In genomic region chr9:99560561-99560960, GRCh38 we compare ENCODE assay signal across 21 cellular contexts.
A peak's percentile ranks its signal among the peaks of the same experiment; 100 is the strongest.
DNase-seq lines count a peak whose midpoint lies in the region; ATAC-seq, FAIRE-seq and TF ChIP-seq lines count a peak whose summit lies in the region.
"Had no signal": no experiment of that assay in that cellular context is flagged by ENCODE, and none has a peak within 500 bp of the region (broad histone marks: within the 10 kb centered on the region; RNA-seq: fewer than 3 reads in every experiment).

No MANE protein-coding gene starts in this region.

- no peaks in the 10 kb centered on the region for H3K4me1 ChIP-seq in esophagus muscularis mucosa
- H3K4me1 ChIP-seq: BE2C, BLaER1, Caco-2 had no signal

- no peak for TF ChIP-seq POLR2A in esophagus muscularis mucosa (IDR thresholded peaks at IDR 0.05; ENCODE audit: low read depth)

- no peak for ATAC-seq in GM18520 (IDR thresholded peaks at IDR 0.05; ENCODE audit: unreplicated experiment)

- intact Hi-C loops in esophagus muscularis mucosa (cut with DNase I) = no loop called here

- no peak overlapping the region for H3K4me3 ChIP-seq in esophagus muscularis mucosa
- H3K4me3 ChIP-seq: BLaER1 had no signal

- no peaks in the 10 kb centered on the region for H3K36me3 ChIP-seq in esophagus muscularis mucosa
- H3K36me3 ChIP-seq: BE2C, BLaER1 had no signal

- FAIRE-seq in GM19239 (lab: Jason Lieb, UNC) = peak; percentile 8
- FAIRE-seq: A204.1, D721Med, G401.6, GM12891 had no signal

- H3K27me3 ChIP-seq in esophagus muscularis mucosa = no peaks in the 10 kb centered on the region
- H3K27me3 ChIP-seq: BE2C, BLaER1 had no signal

- H3K9me3 ChIP-seq in esophagus muscularis mucosa = no peaks in the 10 kb centered on the region
- H3K9me3 ChIP-seq: BE2C, BLaER1, Caco-2 had no signal

- no peak for TF ChIP-seq EP300 in esophagus muscularis mucosa (IDR thresholded peaks at IDR 0.05)

- H3K27ac ChIP-seq in esophagus muscularis mucosa (replicated peaks in 1 of 4) = no peak overlapping the region
- H3K27ac ChIP-seq: BLaER1 had no signal

- DNase-seq in GM19239 (ENCODE audit: insufficient read length, low spot score) (no peak), esophagus muscularis mucosa (ENCODE audit: extremely low spot score) (peak; percentile 64), hippocampal formation (lab: John Stamatoyannopoulos, UW) (no peak), NCI-H1436 treated with DMSO at 0.1 percent for 48 hours (lab: John Stamatoyannopoulos, UW) (no peak)
- DNase-seq: 8988T; ACHN; BE2C; C1 segment of cervical spinal cord; Caco-2; Calu3; CD4-positive, alpha-beta memory T cell; CD4-positive, CD25-positive, alpha-beta regulatory T cell; CD8-positive, alpha-beta memory T cell; DMS79 treated with DMSO at 0.1 percent for 48 hours; GF-D8 had no signal

- TF ChIP-seq CTCF in esophagus muscularis mucosa (IDR thresholded peaks at IDR 0.05) = no peak
